ENCODE assay signal across 14 cellular contexts in the genomic region with DNA sequence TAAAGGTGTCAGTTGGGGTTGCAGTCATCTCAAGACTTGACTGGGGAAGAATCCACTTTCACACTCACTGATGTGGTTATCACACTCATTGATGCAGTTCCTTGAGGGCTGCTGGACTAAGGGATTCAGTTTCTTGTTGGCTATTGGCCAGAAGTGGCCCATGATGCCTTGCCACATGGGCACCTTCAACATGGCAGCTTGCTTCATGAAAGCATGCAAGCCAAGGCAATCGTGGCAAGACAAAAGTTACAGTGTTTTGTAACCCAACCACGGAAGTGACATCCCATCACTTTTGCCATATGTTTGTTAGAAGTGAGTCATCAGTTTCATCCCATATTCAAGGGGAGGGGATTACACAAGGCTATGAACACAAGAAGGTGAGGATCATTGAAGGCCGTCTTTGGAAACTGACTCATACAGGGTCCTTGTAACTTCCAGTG. TPM values are rescaled to one million over a fixed set of nuclear protein-coding genes. Genes with fewer than 3 reads are reported as not detected.
DNase-seq lines count a peak whose midpoint lies in the region; FAIRE-seq and TF ChIP-seq lines count a peak whose summit lies in the region.
"Had no signal": no experiment of that assay in that cellular context is flagged by ENCODE, and none has a peak within 500 bp of the region (broad histone marks: within the 10 kb centered on the region; RNA-seq: fewer than 3 reads in every experiment).

No MANE protein-coding gene starts in this region.

- POLR2A ChIA-PET in HEK293 (lab: Yijun Ruan, JAX) = no interaction called here

- TF ChIP-seq EP300 in suprapubic skin (IDR thresholded peaks at IDR 0.05) = no peak

- H3K36me3 ChIP-seq in HEK293 (ENCODE audit: control insufficient read depth in 2 of 2, insufficient read depth in 1 of 2, low read length in 2 of 2) (no peaks in the 10 kb centered on the region), suprapubic skin (no peaks in the 10 kb centered on the region)
- H3K36me3 ChIP-seq: heart right ventricle, left lung, uterus had no signal

- WGBS in suprapubic skin = 78% methylated on average over 3 of the region's 3 CpGs

- H3K9me3 Mint-ChIP-seq in activated CD4-positive, alpha-beta T cell treated with anti-CD3 and anti-CD28 coated beads, Interleukin-2, amount 10 ng/mL, durations not matched to agents 24 days and 14 days = peaks cover 9% of the 10 kb centered on the region
- H3K9me3 Mint-ChIP-seq in T-helper 1 cell treated with Interleukin-12 subunit alpha and Interleukin-12 subunit beta and Interleukin-4 antibody, amounts not matched to agents 30 μg/mL and 1 μg/mL, for 36 hours = peaks cover 22% of the 10 kb centered on the region
- H3K9me3 Mint-ChIP-seq: IgD-negative memory B cell had no signal

- TF ChIP-seq CTCF in HEK293 (tag by site-specific recombination; IDR thresholded peaks at IDR 0.05) (no peak), fibroblast of pulmonary artery (IDR thresholded peaks at IDR 0.05; ENCODE audit: low read length, missing control alignments) (no peak), suprapubic skin (IDR thresholded peaks at IDR 0.05) (no peak)

- no peak overlapping the region for H3K27ac ChIP-seq in HEK293 (ENCODE audit: extremely low read depth, low read depth, low read length)
- H3K27ac ChIP-seq in suprapubic skin = no peak overlapping the region
- H3K27ac ChIP-seq: heart right ventricle, left lung, uterus had no signal

- H3K4me3 ChIP-seq in HEK293 (ENCODE audit: low read depth, low read length) (no peak overlapping the region), fibroblast of pulmonary artery (replicated peaks; ENCODE audit: low read depth, low read length) (no peak overlapping the region), suprapubic skin (no peak overlapping the region)
- H3K4me3 ChIP-seq: heart right ventricle, left lung, uterus had no signal

- H3K4me3 Mint-ChIP-seq in activated CD4-positive, alpha-beta T cell treated with anti-CD3 and anti-CD28 coated beads, Interleukin-2, amount 10 ng/mL, durations not matched to agents 24 days and 14 days = no peak overlapping the region
- no peak overlapping the region for H3K4me3 Mint-ChIP-seq in T-helper 1 cell treated with Interleukin-12 subunit alpha and Interleukin-12 subunit beta and Interleukin-4 antibody, amounts not matched to agents 30 μg/mL and 1 μg/mL, for 36 hours
- H3K4me3 Mint-ChIP-seq: IgD-negative memory B cell, nephron progenitor cell had no signal

- no peak for TF ChIP-seq POLR2A in suprapubic skin (IDR thresholded peaks at IDR 0.05)

- H3K27me3 ChIP-seq in suprapubic skin = no peaks in the 10 kb centered on the region
- H3K27me3 ChIP-seq: heart right ventricle, left lung, uterus had no signal

- H3K4me1 ChIP-seq in HEK293 (ENCODE audit: control insufficient read depth, insufficient read depth, low read length) (no peaks in the 10 kb centered on the region), suprapubic skin (peaks cover 11% of the 10 kb centered on the region)

- intact Hi-C loops in activated CD4-positive, alpha-beta T cell treated with anti-CD3 and anti-CD28 coated beads, Interleukin-2, amount 10 ng/mL, durations not matched to agents 24 days and 14 days (cut with micrococcal nuclease) = no loop called here

- H3K27me3 Mint-ChIP-seq in activated CD4-positive, alpha-beta T cell treated with anti-CD3 and anti-CD28 coated beads, Interleukin-2, amount 10 ng/mL, durations not matched to agents 24 days and 14 days = no peaks in the 10 kb centered on the region
- H3K27me3 Mint-ChIP-seq in T-helper 1 cell treated with Interleukin-12 subunit alpha and Interleukin-12 subunit beta and Interleukin-4 antibody, amounts not matched to agents 30 μg/mL and 1 μg/mL, for 36 hours (ENCODE audit: low read depth) = peaks cover 3% of the 10 kb centered on the region

- peaks cover 24% of the 10 kb centered on the region for H3K4me1 Mint-ChIP-seq in activated CD4-positive, alpha-beta T cell treated with anti-CD3 and anti-CD28 coated beads, Interleukin-2, amount 10 ng/mL, durations not matched to agents 24 days and 14 days
- H3K4me1 Mint-ChIP-seq in T-helper 1 cell treated with Interleukin-12 subunit alpha and Interleukin-12 subunit beta and Interleukin-4 antibody, amounts not matched to agents 30 μg/mL and 1 μg/mL, for 36 hours (ENCODE audit: low read depth) = peaks cover 27% of the 10 kb centered on the region

- peaks cover 8% of the 10 kb centered on the region for H3K36me3 Mint-ChIP-seq in activated CD4-positive, alpha-beta T cell treated with anti-CD3 and anti-CD28 coated beads, Interleukin-2, amount 10 ng/mL, durations not matched to agents 24 days and 14 days (ENCODE audit: low read depth)
- H3K36me3 Mint-ChIP-seq in T-helper 1 cell treated with Interleukin-12 subunit alpha and Interleukin-12 subunit beta and Interleukin-4 antibody, amounts not matched to agents 30 μg/mL and 1 μg/mL, for 36 hours (ENCODE audit: low read depth) = peaks cover 8% of the 10 kb centered on the region
- H3K36me3 Mint-ChIP-seq: IgD-negative memory B cell had no signal

- DNase-seq in activated CD4-positive, alpha-beta T cell treated with anti-CD3 and anti-CD28 coated beads, Interleukin-2, amount 10 ng/mL, durations not matched to agents 24 days and 14 days = peak; percentile 73
- no peak for DNase-seq in activated CD4-positive, alpha-beta T cell treated with anti-CD3 and anti-CD28 coated beads for 4 hours
- DNase-seq in fibroblast of pulmonary artery (ENCODE audit: low read depth) = peak; percentile 26
- no peak for DNase-seq in suprapubic skin (ENCODE audit: low spot score in 2 of 2)
- DNase-seq in RCC 7860 (ENCODE audit: low spot score) = no peak
- no peak for DNase-seq in effector CD8-positive, alpha-beta T cell (lab: John Stamatoyannopoulos, UW)
- DNase-seq: DMS79 treated with DMSO at 0.1 percent for 48 hours, heart right ventricle, left lung, nephron progenitor cell, uterus had no signal

- CTCF ChIA-PET in HEK293 (lab: Yijun Ruan, JAX) = no interaction called here

- H3K27ac Mint-ChIP-seq in activated CD4-positive, alpha-beta T cell treated with anti-CD3 and anti-CD28 coated beads, Interleukin-2, amount 10 ng/mL, durations not matched to agents 24 days and 14 days = peak overlapping the region; percentile 71
- H3K27ac Mint-ChIP-seq in T-helper 1 cell treated with Interleukin-12 subunit alpha and Interleukin-12 subunit beta and Interleukin-4 antibody, amounts not matched to agents 30 μg/mL and 1 μg/mL, for 36 hours = peak overlapping the region; percentile 41
- H3K27ac Mint-ChIP-seq: nephron progenitor cell had no signal

- no peaks in the 10 kb centered on the region for H3K9me3 ChIP-seq in HEK293 (ENCODE audit: control insufficient read depth, insufficient read depth, low read depth, low read length)
- no peaks in the 10 kb centered on the region for H3K9me3 ChIP-seq in suprapubic skin
- H3K9me3 ChIP-seq: uterus had no signal

- FAIRE-seq in RCC 7860 (lab: Jason Lieb, UNC) = no peak

TF ChIP-seq in HEK293, 187 proteins besides CTCF, POLR2A, EP300 and RAD21:
- 0 out of 2 replicates have a peak, but pooled peaks have one; percentile 25 for TF ChIP-seq MZF1 (tag by site-specific recombination; IDR thresholded peaks at IDR 0.05; ENCODE audit: borderline replicate concordance)
- 0 out of 2 replicates have a peak, but pooled peaks have one; percentile 14 for TF ChIP-seq YY2 (tag by site-specific recombination; IDR thresholded peaks at IDR 0.05)
- TF ChIP-seq BCL11B (tag by site-specific recombination; IDR thresholded peaks at IDR 0.05; ENCODE audit: low read depth) = no peak
TF ChIP-seq in HEK293: peak in this region for 2.

RNA-seq across cellular contexts. Expression of gene RANBP9, which starts 3.8 kb away (rescaled TPM):
- total RNA-seq in activated CD4-positive, alpha-beta T cell treated with anti-CD3 and anti-CD28 coated beads, Interleukin-2, amount 10 ng/mL, durations not matched to agents 24 days and 14 days = 52.6 and 56.2 TPM in 2 replicates
- total RNA-seq in suprapubic skin = 10 to 100 TPM; 35.8 to 64.7 (median 50.4) TPM

Comparison
In these comparisons a context has a peak if more than half of its experiments do, and no peak if none do; other contexts are left out.
1. DNase-seq: peak in activated CD4-positive, alpha-beta T cell treated with anti-CD3 and anti-CD28 coated beads, Interleukin-2, amount 10 ng/mL, durations not matched to agents 24 days and 14 days (single experiment) and fibroblast of pulmonary artery (single experiment); none in activated CD4-positive, alpha-beta T cell treated with anti-CD3 and anti-CD28 coated beads for 4 hours (0 of 2), suprapubic skin (0 of 2), RCC 7860 (single experiment) and effector CD8-positive, alpha-beta T cell (single experiment).